Comparison of ENCODE assay signal across 16 cellular contexts in the genomic region with DNA sequence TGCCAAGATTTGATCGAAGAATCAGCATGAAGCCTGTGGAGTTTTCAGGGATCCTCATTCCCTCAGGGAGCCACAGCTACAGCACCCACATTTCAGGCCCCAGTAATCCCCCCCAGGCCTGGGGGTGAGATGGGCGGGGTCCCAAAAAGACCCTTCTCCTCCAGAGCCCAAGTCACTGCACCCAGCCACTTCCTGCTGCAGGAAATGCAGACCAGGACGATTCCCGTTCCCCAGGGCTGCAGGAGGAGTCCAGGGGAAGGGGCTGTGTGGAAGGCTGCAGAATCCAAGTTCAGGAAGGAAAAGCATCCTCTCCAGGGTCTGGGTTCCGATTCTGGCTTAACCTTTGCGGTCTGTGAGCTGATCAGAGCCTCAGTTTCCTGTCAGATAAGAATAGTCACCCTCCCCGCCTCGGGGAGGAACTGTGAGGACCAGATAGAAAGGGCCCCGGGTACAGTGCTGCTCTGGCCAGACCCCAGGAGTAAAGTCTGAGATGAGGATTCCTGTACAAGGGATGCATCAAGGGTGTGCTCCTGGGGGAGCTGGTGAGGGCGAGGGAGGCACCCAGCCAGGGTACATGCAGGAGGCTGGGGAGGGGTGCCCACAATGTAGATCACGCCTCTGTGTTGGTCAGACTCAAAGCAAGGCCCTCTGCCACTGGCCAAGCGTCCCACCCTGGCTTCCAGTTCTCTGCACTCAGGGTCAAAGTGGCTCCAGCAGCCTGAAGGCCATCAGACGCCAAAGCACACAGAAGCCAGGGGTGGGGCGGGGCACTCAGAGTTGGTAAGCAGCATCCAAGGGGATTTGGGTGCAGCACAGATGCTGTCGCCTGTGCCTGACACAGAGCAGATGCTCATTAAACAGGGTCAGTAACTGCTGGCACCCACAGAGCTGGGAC. TPM values are rescaled to one million over a fixed set of nuclear protein-coding genes. Genes with fewer than 3 reads are reported as not detected.
DNase-seq lines count a peak whose midpoint lies in the region; ATAC-seq and TF ChIP-seq lines count a peak whose summit lies in the region.
"Had no signal": no experiment of that assay in that cellular context is flagged by ENCODE, and none has a peak within 500 bp of the region (broad histone marks: within the 10 kb centered on the region; RNA-seq: fewer than 3 reads in every experiment).

No MANE protein-coding gene starts in this region.

- no peaks in the 10 kb centered on the region for H3K9me3 Mint-ChIP-seq in Caco-2 (ENCODE audit: unreplicated experiment)

- no peak for ATAC-seq in mucosa of descending colon
- ATAC-seq: activated CD4-positive, alpha-beta T cell treated with anti-CD3 and anti-CD28 coated beads for 36 hours had no signal

- H4K20me1 ChIP-seq in mammary epithelial cell (ENCODE audit: insufficient read depth, low read length): no peaks in the 10 kb centered on the region

- POLR2A ChIA-PET in Caco-2 (lab: Charles Lee): no interaction called here

- no peak overlapping the region for H3K27ac Mint-ChIP-seq in Caco-2 (ENCODE audit: unreplicated experiment)

- TF ChIP-seq POLR2A in breast epithelium (IDR thresholded peaks at IDR 0.05) (no peak), thyroid gland (IDR thresholded peaks at IDR 0.05) (no peak)

- H3K4me1 ChIP-seq in breast epithelium (peaks cover 0 to 6% of the 10 kb centered on the region in 2 donors), mammary epithelial cell (ENCODE audit: insufficient read depth, low read length) (peaks cover 15% of the 10 kb centered on the region), colonic mucosa (peaks cover 16% of the 10 kb centered on the region), mucosa of descending colon (ENCODE audit: low read depth) (peaks cover 50% of the 10 kb centered on the region), thyroid gland (peaks cover 17 to 30% of the 10 kb centered on the region in 2 donors), Caco-2 (peaks cover 9% of the 10 kb centered on the region)

- in situ Hi-C loops in mammary epithelial cell (cut with MboI; ENCODE audit: low sequenced_read_pairs in 2 of 2): no loop called here

- no peaks in the 10 kb centered on the region for H3K27me3 ChIP-seq in breast epithelium
- no peaks in the 10 kb centered on the region for H3K27me3 ChIP-seq in mammary epithelial cell (ENCODE audit: insufficient read depth, low read length)
- no peaks in the 10 kb centered on the region for H3K27me3 ChIP-seq in colonic mucosa
- H3K27me3 ChIP-seq in thyroid gland: no peaks in the 10 kb centered on the region
- no peaks in the 10 kb centered on the region for H3K27me3 ChIP-seq in H7 (ENCODE audit: control insufficient read depth, insufficient read depth, low read length)
- no peaks in the 10 kb centered on the region for H3K27me3 ChIP-seq in Caco-2 (replicated peaks; ENCODE audit: control insufficient read depth, insufficient read depth, low read length)
- H3K27me3 ChIP-seq: brain microvascular endothelial cell, hepatocyte had no signal

- H3K27ac ChIP-seq in breast epithelium: peak overlapping the region; percentile 91
- H3K27ac ChIP-seq in mammary epithelial cell (ENCODE audit: insufficient read depth, low read depth, low read length): no peak overlapping the region
- H3K27ac ChIP-seq in colonic mucosa: peak overlapping the region; percentile 92
- H3K27ac ChIP-seq in thyroid gland: peak overlapping the region; percentile 46 to 87 (median 61)
- H3K27ac ChIP-seq: brain microvascular endothelial cell had no signal

- CTCF ChIA-PET in mammary epithelial cell (lab: Charles Lee; ENCODE audit: low non-redundant PET) (no interaction called here), Caco-2 (lab: Charles Lee) (no interaction called here)

- 92% methylated on average over 6 of the region's 15 CpGs for WGBS in mammary epithelial cell (ENCODE audit: low coverage, missing lambda C conversion rate)
- WGBS in thyroid gland, 2 donors: 82 to 85% methylated on average over 11 to 12 of the region's 15 CpGs

- peaks cover 12% of the 10 kb centered on the region for H3K4me1 Mint-ChIP-seq in Caco-2 (ENCODE audit: low read depth, unreplicated experiment)

- intact Hi-C loops in breast epithelium (cut with DNase I; ENCODE audit: low total_unique reads) (no loop called here), mammary epithelial cell (cut with micrococcal nuclease) (no loop called here), colonic mucosa (cut with DNase I) (no loop called here), mucosa of descending colon (cut with DNase I, micrococcal nuclease) (no loop called here), thyroid gland (cut with DNase I) (no loop called here), Caco-2 (cut with micrococcal nuclease; ENCODE audit: unreplicated experiment) (no loop called here)

- BruUV-seq in mammary epithelial cell (replicated peaks; lab: Mats Ljungman, UMichigan) (no TSS peak), Caco-2 (replicated peaks; lab: Mats Ljungman, UMichigan) (no TSS peak)

- DNase-seq in breast epithelium (ENCODE audit: low spot score in 2 of 2): no peak
- DNase-seq in mammary epithelial cell: no peak
- peak; percentile 74 for DNase-seq in colonic mucosa
- DNase-seq in mucosa of descending colon: peak; percentile 56 to 65 (median 60)
- no peak for DNase-seq in thyroid gland
- no peak for DNase-seq in H7
- no peak for DNase-seq in Caco-2
- DNase-seq in dedifferentiated amniotic fluid mesenchymal stem cell (ENCODE audit: extremely low spot score): no peak
- DNase-seq: activated CD4-positive, alpha-beta T cell treated with anti-CD3 and anti-CD28 coated beads for 36 hours; activated CD8-positive, alpha-beta memory T cell treated with anti-CD3 and anti-CD28 coated beads, Interleukin-2, amount 50 U/mL, for 48 hours; activated naive CD4-positive, alpha-beta T cell treated with anti-CD3 and anti-CD28 coated beads, Interleukin-2, amount 50 U/mL, for 16 hours; brain microvascular endothelial cell; GF-D8; GOT3; NCI-H226 had no signal

- TF ChIP-seq CTCF in breast epithelium (IDR thresholded peaks at IDR 0.05): no peak
- no peak for TF ChIP-seq CTCF in mammary epithelial cell (conservative IDR thresholded peaks at IDR 0.05 in 1 of 2, IDR thresholded peaks at IDR 0.05 in 1 of 2; ENCODE audit: extremely low read depth in 1 of 2, insufficient read depth in 1 of 2, low read depth in 1 of 2, low read length in 2 of 2)
- no peak for TF ChIP-seq CTCF in colonic mucosa (IDR thresholded peaks at IDR 0.05)
- TF ChIP-seq CTCF in mucosa of descending colon (IDR thresholded peaks at IDR 0.05): no peak
- TF ChIP-seq CTCF in thyroid gland (IDR thresholded peaks at IDR 0.05): no peak
- no peak for TF ChIP-seq CTCF in Caco-2 (IDR thresholded peaks at IDR 0.05; ENCODE audit: insufficient read depth in 1 of 2, low read depth in 1 of 2, low read length in 1 of 2, severe bottlenecking in 1 of 2, unreplicated experiment in 1 of 2)

- H3K4me3 ChIP-seq in breast epithelium (no peak overlapping the region), mammary epithelial cell (replicated peaks in 1 of 3; ENCODE audit: insufficient read depth in 1 of 3, low read depth in 2 of 3, low read length in 3 of 3) (no peak overlapping the region), colonic mucosa (no peak overlapping the region), mucosa of descending colon (no peak overlapping the region), thyroid gland (replicated peaks in 1 of 3) (no peak overlapping the region), H7 (ENCODE audit: insufficient read depth, low read depth, low read length) (no peak overlapping the region), Caco-2 (ENCODE audit: low read depth, low read length) (no peak overlapping the region)
- H3K4me3 ChIP-seq: hepatocyte had no signal

- H3K79me2 ChIP-seq in mammary epithelial cell (ENCODE audit: insufficient read depth, low read length): no peaks in the 10 kb centered on the region
- H3K79me2 ChIP-seq: hepatocyte had no signal

- peaks cover 7% of the 10 kb centered on the region for H3K27me3 Mint-ChIP-seq in Caco-2 (ENCODE audit: insufficient read depth, unreplicated experiment)
- H3K27me3 Mint-ChIP-seq: activated CD4-positive, alpha-beta T cell treated with anti-CD3 and anti-CD28 coated beads for 36 hours had no signal

- H3K9ac ChIP-seq in mammary epithelial cell (ENCODE audit: insufficient read depth, low read length) (no peak overlapping the region), colonic mucosa (ENCODE audit: low read depth in 2 of 2, low read length in 2 of 2) (peak overlapping the region in 1 of 2 donors; percentile 55)

- dilution Hi-C loops in mammary epithelial cell (cut with HindIII; ENCODE audit: low sequenced_read_pairs): no loop called here

- H3K36me3 ChIP-seq in breast epithelium (no peaks in the 10 kb centered on the region), mammary epithelial cell (ENCODE audit: insufficient read depth, low read length) (no peaks in the 10 kb centered on the region), colonic mucosa (no peaks in the 10 kb centered on the region), mucosa of descending colon (ENCODE audit: low read depth) (no peaks in the 10 kb centered on the region), thyroid gland (no peaks in the 10 kb centered on the region), H7 (replicated peaks; ENCODE audit: control insufficient read depth, insufficient read depth, low read length) (no peaks in the 10 kb centered on the region), Caco-2 (ENCODE audit: control insufficient read depth, insufficient read depth, low read length) (no peaks in the 10 kb centered on the region)
- H3K36me3 ChIP-seq: brain microvascular endothelial cell had no signal

- H3K9me3 ChIP-seq in breast epithelium: no peaks in the 10 kb centered on the region
- H3K9me3 ChIP-seq in mammary epithelial cell (replicated peaks; ENCODE audit: insufficient read depth, low read length): no peaks in the 10 kb centered on the region
- no peaks in the 10 kb centered on the region for H3K9me3 ChIP-seq in colonic mucosa
- H3K9me3 ChIP-seq in mucosa of descending colon: no peaks in the 10 kb centered on the region
- no peaks in the 10 kb centered on the region for H3K9me3 ChIP-seq in thyroid gland
- H3K9me3 ChIP-seq in Caco-2: no peaks in the 10 kb centered on the region

- no peak overlapping the region for H3K4me3 Mint-ChIP-seq in Caco-2 (ENCODE audit: unreplicated experiment)
- H3K4me3 Mint-ChIP-seq: activated CD4-positive, alpha-beta T cell treated with anti-CD3 and anti-CD28 coated beads for 36 hours had no signal

- no peak overlapping the region for H2AFZ ChIP-seq in mammary epithelial cell (ENCODE audit: low read depth, low read length)
- H2AFZ ChIP-seq: hepatocyte had no signal

- H3K36me3 Mint-ChIP-seq in Caco-2 (ENCODE audit: insufficient read depth, unreplicated experiment): no peaks in the 10 kb centered on the region

- H3K4me2 ChIP-seq in mammary epithelial cell (ENCODE audit: insufficient read depth, low read depth, low read length): no peak overlapping the region
- H3K4me2 ChIP-seq: hepatocyte had no signal

RNA-seq across cellular contexts. Expression of a gene that starts 30.1 kb away (rescaled TPM):
- 10 to 100 TPM; 30.7 to 91.1 (median 75.7) TPM for total RNA-seq in breast epithelium
- 10 to 100 TPM; 23.2 to 23.5 TPM for total RNA-seq in mammary epithelial cell
- polyA plus RNA-seq in mammary epithelial cell: 7.3 TPM
- polyA minus RNA-seq in mammary epithelial cell: 29.3 TPM
- 100 to 1,000 TPM; 103 to 158 TPM for total RNA-seq in colonic mucosa
- total RNA-seq in mucosa of descending colon: 10 to 100 TPM; 48.4 to 95.9 (median 91.9) TPM
- 10 to 100 TPM; 21.7 to 34.0 (median 30.9) TPM for total RNA-seq in thyroid gland
- total RNA-seq in H7 (2014; rRNA removed; shearing (Covaris generic)): 34.6 and 46.9 TPM in 2 replicates
- total RNA-seq in Caco-2 (2022): 4.4 and 7.7 TPM in 2 replicates

Comparison
In these comparisons a context has a peak if more than half of its experiments do, and no peak if none do; other contexts are left out.
1. DNase-seq: peak in colonic mucosa (single experiment) and mucosa of descending colon (3 of 3); none in breast epithelium (0 of 2), mammary epithelial cell (single experiment), thyroid gland (0 of 2), H7 (single experiment), Caco-2 (0 of 2) and dedifferentiated amniotic fluid mesenchymal stem cell (single experiment).